10 cellular contexts compared by ENCODE assay signal in the genomic region with DNA sequence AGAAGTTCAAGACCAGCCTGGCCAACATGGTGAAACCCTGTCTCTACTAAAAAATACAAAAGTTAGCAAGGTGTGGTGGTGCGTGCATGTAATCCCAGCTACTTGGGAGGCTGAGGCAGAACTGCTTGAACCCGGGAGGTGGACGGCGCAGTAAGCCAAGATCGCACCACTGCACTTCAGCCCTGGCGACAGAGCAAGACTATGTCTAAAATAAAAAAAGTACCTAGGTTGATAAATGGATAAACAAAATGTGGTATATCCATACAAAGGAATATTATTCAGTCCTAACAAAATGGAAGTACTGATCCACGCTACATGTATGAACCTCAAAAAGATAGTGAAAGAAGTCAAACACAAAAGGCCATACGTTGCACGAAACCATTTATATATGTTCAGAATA. TPM values are rescaled to one million over a fixed set of nuclear protein-coding genes. Genes with fewer than 3 reads are reported as not detected.
DNase-seq lines count a peak whose midpoint lies in the region; ATAC-seq and TF ChIP-seq lines count a peak whose summit lies in the region.
"Had no signal": no experiment of that assay in that cellular context is flagged by ENCODE, and none has a peak within 500 bp of the region (broad histone marks: within the 10 kb centered on the region; RNA-seq: fewer than 3 reads in every experiment).

No MANE protein-coding gene starts in this region.

- no peaks in the 10 kb centered on the region for H3K9me3 ChIP-seq in left ventricle myocardium inferior (replicated peaks)
- no peaks in the 10 kb centered on the region for H3K9me3 ChIP-seq in right atrium auricular region
- no peaks in the 10 kb centered on the region for H3K9me3 ChIP-seq in hepatocyte (ENCODE audit: low read depth)
- H3K9me3 ChIP-seq in thoracic aorta: no peaks in the 10 kb centered on the region
- no peaks in the 10 kb centered on the region for H3K9me3 ChIP-seq in Peyer's patch

- intact Hi-C loops in left ventricle myocardium inferior (cut with micrococcal nuclease): no loop called here

- no peak for ATAC-seq in thoracic aorta (ENCODE audit: insufficient number of reproducible peaks, low FRiP score, low read depth)
- no peak for ATAC-seq in GM21717 (IDR thresholded peaks at IDR 0.05; ENCODE audit: unreplicated experiment)

- TF ChIP-seq CTCF in left ventricle myocardium inferior (IDR thresholded peaks at IDR 0.05; ENCODE audit: borderline replicate concordance) (no peak), right atrium auricular region (IDR thresholded peaks at IDR 0.05) (no peak), hepatocyte (IDR thresholded peaks at IDR 0.05; ENCODE audit: poor library complexity) (no peak), thoracic aorta (IDR thresholded peaks at IDR 0.05) (no peak), Peyer's patch (IDR thresholded peaks at IDR 0.05) (no peak)

- peak overlapping the region; percentile 97 for H3K27ac Mint-ChIP-seq in activated CD4-positive, alpha-beta memory T cell treated with anti-CD3 and anti-CD28 coated beads, Interleukin-2, amount 10 ng/mL, durations not matched to agents 7 days and 5 days

- no peak overlapping the region for H3K27ac ChIP-seq in left ventricle myocardium inferior (replicated peaks)
- no peak overlapping the region for H3K27ac ChIP-seq in right atrium auricular region
- H3K27ac ChIP-seq in hepatocyte: no peak overlapping the region
- no peak overlapping the region for H3K27ac ChIP-seq in thoracic aorta
- no peak overlapping the region for H3K27ac ChIP-seq in Peyer's patch

- peak overlapping the region; percentile 99 for H3K4me3 Mint-ChIP-seq in activated CD4-positive, alpha-beta memory T cell treated with anti-CD3 and anti-CD28 coated beads, Interleukin-2, amount 10 ng/mL, durations not matched to agents 7 days and 5 days

- 100% methylated on average over 9 of the region's 9 CpGs for WGBS in hepatocyte (ENCODE audit: low lambda C conversion rate, missing lambda C conversion rate)

- no peak for DNase-seq in left ventricle myocardium inferior
- no peak for DNase-seq in right atrium auricular region (ENCODE audit: low spot score)
- DNase-seq in activated CD4-positive, alpha-beta memory T cell treated with anti-CD3 and anti-CD28 coated beads, Interleukin-2, amount 10 ng/mL, durations not matched to agents 7 days and 5 days: no peak
- no peak for DNase-seq in hepatocyte (ENCODE audit: low spot score)
- DNase-seq in thoracic aorta (ENCODE audit: low spot score): no peak
- DNase-seq in erythroblast (lab: John Stamatoyannopoulos, UW): no peak
- DNase-seq in Peyer's patch: no peak
- DNase-seq: MV-4-11, RPMI8226 had no signal

- H3K79me2 ChIP-seq in hepatocyte: peaks cover 42% of the 10 kb centered on the region

- H4K20me1 ChIP-seq in hepatocyte (ENCODE audit: insufficient read depth, poor library complexity, severe bottlenecking): no peaks in the 10 kb centered on the region

- H3K27me3 Mint-ChIP-seq in activated CD4-positive, alpha-beta memory T cell treated with anti-CD3 and anti-CD28 coated beads, Interleukin-2, amount 10 ng/mL, durations not matched to agents 7 days and 5 days: no peaks in the 10 kb centered on the region

- POLR2A ChIA-PET in activated CD4-positive, alpha-beta memory T cell treated with anti-CD3 and anti-CD28 coated beads, Interleukin-2, amount 10 ng/mL, durations not matched to agents 7 days and 5 days (lab: Charles Lee): interaction anchor here (0.9 to 1.9 kb wide), 3 partner anchors 22 to 165 kb away, joined by 3 to 8 read pairs (median 3); a partner anchor contains a TSS

- H2AFZ ChIP-seq in hepatocyte: peak overlapping the region; percentile 80

- H3K27me3 ChIP-seq in left ventricle myocardium inferior (ENCODE audit: low read depth): no peaks in the 10 kb centered on the region
- no peaks in the 10 kb centered on the region for H3K27me3 ChIP-seq in right atrium auricular region
- no peaks in the 10 kb centered on the region for H3K27me3 ChIP-seq in hepatocyte
- no peaks in the 10 kb centered on the region for H3K27me3 ChIP-seq in thoracic aorta (replicated peaks; ENCODE audit: insufficient read depth)
- no peaks in the 10 kb centered on the region for H3K27me3 ChIP-seq in Peyer's patch

- H3K9me2 ChIP-seq in hepatocyte (replicated peaks; ENCODE audit: insufficient read depth): no peaks in the 10 kb centered on the region

- peaks cover 50% of the 10 kb centered on the region for H3K4me1 Mint-ChIP-seq in activated CD4-positive, alpha-beta memory T cell treated with anti-CD3 and anti-CD28 coated beads, Interleukin-2, amount 10 ng/mL, durations not matched to agents 7 days and 5 days

- peak overlapping the region; percentile 76 for H3K4me2 ChIP-seq in hepatocyte

- H3K4me1 ChIP-seq in left ventricle myocardium inferior: peaks cover 29% of the 10 kb centered on the region
- H3K4me1 ChIP-seq in right atrium auricular region: peaks cover 0 to 18% of the 10 kb centered on the region in 2 donors
- peaks cover 7% of the 10 kb centered on the region for H3K4me1 ChIP-seq in hepatocyte (ENCODE audit: insufficient read depth)
- H3K4me1 ChIP-seq in thoracic aorta (ENCODE audit: control insufficient read depth in 1 of 2, low read depth in 2 of 2): peaks cover 4 to 18% of the 10 kb centered on the region in 2 donors
- peaks cover 0 to 5% (median 0%) of the 10 kb centered on the region in 4 donors for H3K4me1 ChIP-seq in Peyer's patch

- TF ChIP-seq POLR2A in erythroblast (IDR thresholded peaks at IDR 0.05; ENCODE audit: low read length) (no peak), Peyer's patch (IDR thresholded peaks at IDR 0.05) (no peak)

- H3K36me3 Mint-ChIP-seq in activated CD4-positive, alpha-beta memory T cell treated with anti-CD3 and anti-CD28 coated beads, Interleukin-2, amount 10 ng/mL, durations not matched to agents 7 days and 5 days (ENCODE audit: low read depth): peaks cover 26% of the 10 kb centered on the region

- CTCF ChIA-PET in activated CD4-positive, alpha-beta memory T cell treated with anti-CD3 and anti-CD28 coated beads, Interleukin-2, amount 10 ng/mL, durations not matched to agents 7 days and 5 days (lab: Charles Lee): no interaction called here

- H3K36me3 ChIP-seq in left ventricle myocardium inferior (peaks cover 10% of the 10 kb centered on the region), right atrium auricular region (peaks cover 6% of the 10 kb centered on the region), hepatocyte (replicated peaks; ENCODE audit: insufficient read depth, low read depth) (no peaks in the 10 kb centered on the region), thoracic aorta (peaks cover 6% of the 10 kb centered on the region), Peyer's patch (peaks cover 0 to 4% (median 0%) of the 10 kb centered on the region in 3 donors)

- H3K4me3 ChIP-seq in left ventricle myocardium inferior (peak overlapping the region; percentile 83), right atrium auricular region (no peak overlapping the region), hepatocyte (peak overlapping the region; percentile 58), thoracic aorta (peak overlapping the region; percentile 87), Peyer's patch (no peak overlapping the region)

- no peaks in the 10 kb centered on the region for H3K9me3 Mint-ChIP-seq in activated CD4-positive, alpha-beta memory T cell treated with anti-CD3 and anti-CD28 coated beads, Interleukin-2, amount 10 ng/mL, durations not matched to agents 7 days and 5 days

RNA-seq across cellular contexts. Expression of a gene that starts 1.2 kb away (rescaled TPM):
- total RNA-seq in left ventricle myocardium inferior (23.9 TPM), right atrium auricular region (10 to 100 TPM; 22.5 to 27.7 TPM), hepatocyte (30.1 and 34.7 TPM in 2 replicates), thoracic aorta (10 to 100 TPM; 13.9 to 37.0 TPM), Peyer's patch (1 to 10 TPM; 3.5 to 9.6 (median 7.2) TPM)
- total RNA-seq in activated CD4-positive, alpha-beta memory T cell treated with anti-CD3 and anti-CD28 coated beads, Interleukin-2, amount 10 ng/mL, durations not matched to agents 7 days and 5 days: 10 to 100 TPM; 19.1 to 19.6 TPM
- 20.3 and 23.7 TPM in 2 replicates for polyA plus RNA-seq in hepatocyte

RNA-seq across cellular contexts. Expression of a gene that starts 22.1 kb away (rescaled TPM):
- total RNA-seq in left ventricle myocardium inferior: 102 TPM
- 10 to 100 TPM; 51.0 to 78.1 TPM for total RNA-seq in right atrium auricular region
- 10 to 100 TPM; 83.2 to 93.3 TPM for total RNA-seq in activated CD4-positive, alpha-beta memory T cell treated with anti-CD3 and anti-CD28 coated beads, Interleukin-2, amount 10 ng/mL, durations not matched to agents 7 days and 5 days
- 63.1 and 70.8 TPM in 2 replicates for total RNA-seq in hepatocyte
- polyA plus RNA-seq in hepatocyte: 106 and 113 TPM in 2 replicates
- 10 to 100 TPM; 18.0 to 30.3 TPM for total RNA-seq in thoracic aorta
- total RNA-seq in Peyer's patch: 10 to 100 TPM; 15.7 to 31.4 (median 25.8) TPM

Comparison
In these comparisons a context has a peak if more than half of its experiments do, and no peak if none do; other contexts are left out.
1. H3K4me3 ChIP-seq: peak in left ventricle myocardium inferior (single experiment), hepatocyte (single experiment) and thoracic aorta (single experiment); none in right atrium auricular region (0 of 2) and Peyer's patch (0 of 4).